Comparison of ENCODE assay signal across 5 cellular contexts in the genomic region with DNA sequence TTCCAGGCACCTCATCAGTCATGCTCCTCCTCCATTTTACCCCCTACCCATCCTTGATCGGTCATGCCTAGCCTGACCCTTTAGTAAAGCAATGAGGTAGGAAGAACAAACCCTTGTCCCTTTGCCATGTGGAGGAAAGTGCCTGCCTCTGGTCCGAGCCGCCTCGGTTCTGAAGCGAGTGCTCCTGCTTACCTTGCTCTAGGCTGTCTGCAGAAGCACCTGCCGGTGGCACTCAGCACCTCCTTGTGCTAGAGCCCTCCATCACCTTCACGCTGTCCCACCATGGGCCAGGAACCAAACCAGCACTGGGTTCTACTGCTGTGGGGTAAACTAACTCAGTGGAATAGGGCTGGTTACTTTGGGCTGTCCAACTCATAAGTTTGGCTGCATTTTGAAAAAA.
"Had no signal": no experiment of that assay in that cellular context is flagged by ENCODE, and none has a peak within 500 bp of the region (broad histone marks: within the 10 kb centered on the region; RNA-seq: fewer than 3 reads in every experiment).

No MANE protein-coding gene starts in this region.

- H3K4me3 Mint-ChIP-seq: GM23338, H9, IgD-negative memory B cell had no signal

- H3K27me3 Mint-ChIP-seq: IgD-negative memory B cell had no signal

- H3K4me1 Mint-ChIP-seq: GM23338, H9, IgD-negative memory B cell had no signal

- H3K9me3 Mint-ChIP-seq: GM23338, H9, IgD-negative memory B cell had no signal

- H3K27ac Mint-ChIP-seq: GM23338 had no signal

- ATAC-seq: GM23338, HepG2 had no signal

- DNase-seq: H9, HCEC 1CT had no signal
